In genomic region chr1:233627823-233628222, GRCh38 we compare ENCODE assay signal across 15 cellular contexts. TPM values are rescaled to one million over a fixed set of nuclear protein-coding genes. Genes with fewer than 3 reads are reported as not detected.
DNase-seq lines count a peak whose midpoint lies in the region; ATAC-seq lines count a peak whose summit lies in the region.
"Had no signal": no experiment of that assay in that cellular context is flagged by ENCODE, and none has a peak within 500 bp of the region (broad histone marks: within the 10 kb centered on the region; RNA-seq: fewer than 3 reads in every experiment).

No MANE protein-coding gene starts in this region.

- peaks cover 18% of the 10 kb centered on the region for H3K27me3 Mint-ChIP-seq in activated T-cell treated with anti-CD3 and anti-CD28 coated beads, Interleukin-2, amount 50 U/mL, for 72 hours (ENCODE audit: low read depth)
- H3K27me3 Mint-ChIP-seq: activated B cell treated with CpG ODN at 0.5 μM for 24 hours had no signal

- no peak overlapping the region for H3K27ac Mint-ChIP-seq in activated T-cell treated with anti-CD3 and anti-CD28 coated beads, Interleukin-2, amount 50 U/mL, for 72 hours
- H3K27ac Mint-ChIP-seq: activated B cell treated with CpG ODN at 0.5 μM for 24 hours had no signal

- DNase-seq in stimulated activated CD4-positive, alpha-beta T cell treated with anti-CD3 and anti-CD28 coated beads, Interleukin-4, amount 100 ng/mL, for 24 hours = peak; percentile 19
- DNase-seq in stimulated activated CD4-positive, alpha-beta T cell treated with anti-CD3 and anti-CD28 coated beads, Interleukin-12 subunit alpha, Interleukin-12 subunit beta, amount 100 ng/mL, for 4 hours = no peak
- DNase-seq in activated T-cell treated with anti-CD3 and anti-CD28 coated beads, Interleukin-2, amount 50 U/mL, for 72 hours = peak in 1 of 2 donors; percentile 40
- no peak for DNase-seq in DMS114 treated with DMSO at 0.1 percent for 48 hours (lab: John Stamatoyannopoulos, UW; ENCODE audit: unreplicated experiment)
- DNase-seq: activated B cell treated with CpG ODN at 0.5 μM for 24 hours, activated gamma-delta T cell, Calu3, GOT3, upper lobe of left lung had no signal

- H3K4me1 Mint-ChIP-seq in activated T-cell treated with anti-CD3 and anti-CD28 coated beads, Interleukin-2, amount 50 U/mL, for 72 hours (ENCODE audit: low read depth) = no peaks in the 10 kb centered on the region
- H3K4me1 Mint-ChIP-seq: activated B cell treated with CpG ODN at 0.5 μM for 24 hours had no signal

- no peaks in the 10 kb centered on the region for H3K9me3 Mint-ChIP-seq in activated T-cell treated with anti-CD3 and anti-CD28 coated beads, Interleukin-2, amount 50 U/mL, for 72 hours
- H3K9me3 Mint-ChIP-seq: activated B cell treated with CpG ODN at 0.5 μM for 24 hours had no signal

- peak overlapping the region in 1 of 2 donors; percentile 35 for H3K4me3 Mint-ChIP-seq in activated T-cell treated with anti-CD3 and anti-CD28 coated beads, Interleukin-2, amount 50 U/mL, for 72 hours
- H3K4me3 Mint-ChIP-seq: activated B cell treated with CpG ODN at 0.5 μM for 24 hours had no signal

- ATAC-seq in HG02938 (IDR thresholded peaks at IDR 0.05; ENCODE audit: unreplicated experiment) (peak; percentile 54), HG03571 (IDR thresholded peaks at IDR 0.05; ENCODE audit: unreplicated experiment) (no peak), GM18873 (IDR thresholded peaks at IDR 0.05; ENCODE audit: low FRiP score, unreplicated experiment) (no peak), HG03521 (IDR thresholded peaks at IDR 0.05; ENCODE audit: unreplicated experiment) (no peak)
- peak; percentile 89 to 96 for ATAC-seq in activated T-cell treated with anti-CD3 and anti-CD28 coated beads, Interleukin-2, amount 50 U/mL, for 72 hours (replicated peaks in 1 of 2)
- ATAC-seq: HepG2 had no signal

- no peaks in the 10 kb centered on the region for H3K36me3 Mint-ChIP-seq in activated T-cell treated with anti-CD3 and anti-CD28 coated beads, Interleukin-2, amount 50 U/mL, for 72 hours (ENCODE audit: insufficient read depth in 2 of 2)

RNA-seq across cellular contexts. Expression of gene KCNK1, which starts 13.9 kb away (rescaled TPM):
- total RNA-seq in activated T-cell treated with anti-CD3 and anti-CD28 coated beads, Interleukin-2, amount 50 U/mL, for 72 hours = 1 to 10 TPM in 1 of 2 donors, under 1 TPM in 1; 0.43 to 5.9 TPM
- total RNA-seq: activated B cell treated with CpG ODN at 0.5 μM for 24 hours, HepG2, myocyte had no signal

Comparison
In these comparisons a context has a peak if more than half of its experiments do, and no peak if none do; other contexts are left out.
1. ATAC-seq: peak in HG02938 (single experiment) and activated T-cell treated with anti-CD3 and anti-CD28 coated beads, Interleukin-2, amount 50 U/mL, for 72 hours (2 of 2); none in HG03571 (single experiment), GM18873 (single experiment) and HG03521 (single experiment).